ENCODE assay signal across 10 cellular contexts in the genomic region with DNA sequence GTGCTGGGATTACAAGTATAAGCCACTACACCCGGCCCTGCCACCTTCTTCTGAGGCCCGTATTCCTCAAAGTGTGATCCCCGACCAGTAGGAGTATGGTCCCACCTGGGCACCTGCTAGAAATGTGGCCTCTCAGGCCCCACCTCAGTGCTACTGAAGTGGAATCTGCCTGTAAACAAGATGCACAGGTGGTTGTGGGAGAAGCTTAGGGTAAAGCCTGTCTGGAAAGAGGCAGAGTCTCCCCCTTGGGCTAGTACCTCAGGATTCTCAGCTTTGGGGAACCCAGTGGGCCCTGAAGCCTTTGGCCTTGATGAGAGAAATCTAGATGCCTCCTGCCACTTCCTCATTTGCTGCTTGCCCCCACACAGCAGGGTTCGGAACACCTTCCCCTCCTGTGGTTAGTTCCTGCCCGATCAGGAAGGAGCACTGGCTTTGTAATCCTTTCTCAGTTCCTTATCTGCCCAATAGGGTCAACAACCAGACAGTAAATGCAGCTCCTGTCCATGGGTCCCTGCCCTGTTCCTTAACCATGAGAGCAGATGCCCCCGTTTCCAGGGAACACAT. TPM values are rescaled to one million over a fixed set of nuclear protein-coding genes. Genes with fewer than 3 reads are reported as not detected.
A peak's percentile ranks its signal among the peaks of the same experiment; 100 is the strongest.
DNase-seq lines count a peak whose midpoint lies in the region; ATAC-seq and TF ChIP-seq lines count a peak whose summit lies in the region.
"Had no signal": no experiment of that assay in that cellular context is flagged by ENCODE, and none has a peak within 500 bp of the region (broad histone marks: within the 10 kb centered on the region; RNA-seq: fewer than 3 reads in every experiment).

No MANE protein-coding gene starts in this region.

- 0 out of 2 replicates have a peak overlapping the region, but pooled peaks have one; percentile 39 for H2AK5ac ChIP-seq in IMR-90 (ENCODE audit: low read depth, low read length)

- POLR2A ChIA-PET in IMR-90 (lab: Charles Lee; ENCODE audit: unreplicated experiment) = no interaction called here

- no peak overlapping the region for H2BK5ac ChIP-seq in IMR-90 (ENCODE audit: low read depth, low read length, poor library complexity, severe bottlenecking)

- CTCF ChIA-PET in IMR-90 (lab: Yijun Ruan, JAX) = no interaction called here

- ATAC-seq in GM21423 (IDR thresholded peaks at IDR 0.05; ENCODE audit: unreplicated experiment) = peak; percentile 62
- no peak for ATAC-seq in IMR-90 (ENCODE audit: low read depth)

- no peak overlapping the region for H3K18ac ChIP-seq in IMR-90 (ENCODE audit: low read depth, low read length)

- H3K79me1 ChIP-seq in IMR-90 (ENCODE audit: low read depth in 1 of 2, low read length in 2 of 2) = peaks cover 3 to 17% of the 10 kb centered on the region in 2 experiments; a peak in 3 of 4 replicates

- H3K9ac ChIP-seq in IMR-90 (ENCODE audit: low read depth, low read length) = no peak overlapping the region

- peak; percentile 29; the same call in 2 of the 3 replicates for TF ChIP-seq CTCF in GM12872 (IDR thresholded peaks at IDR 0.05; ENCODE audit: insufficient read depth, low read depth, low read length)
- TF ChIP-seq CTCF in IMR-90 (conservative IDR thresholded peaks at IDR 0.05; ENCODE audit: low read depth, low read length) = no peak
- peak in 1 of 3 experiments; percentile 11 for TF ChIP-seq CTCF in testis (IDR thresholded peaks at IDR 0.05)

- no TSS peak for BruUV-seq in IMR-90 (replicated peaks; lab: Mats Ljungman, UMichigan)

- no peak overlapping the region for H4K5ac ChIP-seq in IMR-90 (ENCODE audit: low read depth, low read length)

- H4K20me1 ChIP-seq in IMR-90 (ENCODE audit: insufficient read depth, low read length) = no peaks in the 10 kb centered on the region; the same call in 1 of the 2 replicates

- H3K27me3 ChIP-seq in IMR-90 (ENCODE audit: control insufficient read depth, insufficient read depth, low read length) (no peaks in the 10 kb centered on the region), testis (no peaks in the 10 kb centered on the region)

- H3K4me3 ChIP-seq in IMR-90 (ENCODE audit: insufficient read depth, low read depth, low read length) = no peak overlapping the region
- no peak overlapping the region for H3K4me3 ChIP-seq in testis

- H3K4me1 ChIP-seq in IMR-90 (ENCODE audit: control insufficient read depth, insufficient read depth, low read length) = peaks cover 12% of the 10 kb centered on the region
- peaks cover 28% of the 10 kb centered on the region for H3K4me1 ChIP-seq in testis

- no peak overlapping the region for H2BK20ac ChIP-seq in IMR-90 (ENCODE audit: low read depth, low read length)

- TF ChIP-seq RAD21 in IMR-90 (IDR thresholded peaks at IDR 0.05; ENCODE audit: low read length) = no peak

- H3K9me3 ChIP-seq in IMR-90 (ENCODE audit: control insufficient read depth, insufficient read depth, low read length) (no peaks in the 10 kb centered on the region), testis (no peaks in the 10 kb centered on the region)

- in situ Hi-C loops in IMR-90 (cut with MboI; ENCODE audit: low sequenced_read_pairs) = no loop called here

- no peak overlapping the region for H2BK15ac ChIP-seq in IMR-90 (ENCODE audit: low read depth, low read length)

- no peak overlapping the region for H2BK120ac ChIP-seq in IMR-90 (ENCODE audit: low read depth, low read length)

- H3K14ac ChIP-seq in IMR-90 (replicated peaks; ENCODE audit: low read depth, low read length) = no peak overlapping the region

- no peak overlapping the region for H2AFZ ChIP-seq in IMR-90 (replicated peaks; ENCODE audit: low read length, poor library complexity)

- H3K27ac ChIP-seq in IMR-90 (ENCODE audit: insufficient read depth, low read length) (no peak overlapping the region), adipose tissue (ENCODE audit: low read depth, low read length) (peak overlapping the region; percentile 73), testis (peak overlapping the region in 1 of 2 donors; percentile 64)

- H3K4me2 ChIP-seq in IMR-90 (ENCODE audit: low read depth, low read length) = no peak overlapping the region

- no peak overlapping the region for H3K4ac ChIP-seq in IMR-90 (ENCODE audit: low read depth, low read length)

- H3K23ac ChIP-seq in IMR-90 (ENCODE audit: low read depth, low read length) = no peak overlapping the region

- no CpG with 5 or more reads among the region's 6 CpGs for WGBS in IMR-90 (ENCODE audit: extremely low coverage in 2 of 2, insufficient read length in 1 of 2), 2 experiments
- WGBS in adipose tissue, 3 donors = 46 to 73% (median 49%) methylated on average over 6 of the region's 6 CpGs
- 83 to 89% methylated on average over 6 of the region's 6 CpGs for WGBS in testis, 2 donors

- H3K9me1 ChIP-seq in IMR-90 (ENCODE audit: insufficient read depth, low read length) = peaks cover 26% of the 10 kb centered on the region

- no peak overlapping the region for H4K91ac ChIP-seq in IMR-90 (ENCODE audit: insufficient read depth, low read depth, low read length)

- H3K36me3 ChIP-seq in IMR-90 (ENCODE audit: control insufficient read depth, insufficient read depth, low read length) (peaks cover 36% of the 10 kb centered on the region), testis (ENCODE audit: low read depth, missing control alignments) (no peaks in the 10 kb centered on the region)

- intact Hi-C loops in IMR-90 (cut with micrococcal nuclease) (no loop called here), testis (cut with DNase I; ENCODE audit: low total_unique reads) (no loop called here)

- H3K56ac ChIP-seq in IMR-90 (ENCODE audit: extremely low read depth, insufficient read depth, low read length) = no peak overlapping the region

- TF ChIP-seq POLR2A in IMR-90 (IDR thresholded peaks at IDR 0.05; ENCODE audit: low read depth, low read length) (no peak), testis (IDR thresholded peaks at IDR 0.05) (no peak)

- H2AK9ac ChIP-seq in IMR-90 (replicated peaks; ENCODE audit: low read depth, low read length, poor library complexity) = no peak overlapping the region

- H4K8ac ChIP-seq in IMR-90 (ENCODE audit: low read depth in 2 of 2, low read length in 2 of 2) = no peak overlapping the region

- dilution Hi-C loops in IMR-90 (cut with HindIII; ENCODE audit: low sequenced_read_pairs, unreplicated experiment) = no loop called here

- DNase-seq in IMR-90 (no peak), putamen (ENCODE audit: low spot score) (peak; percentile 53), NCI-H1417 treated with DMSO at 0.1 percent for 48 hours (lab: John Stamatoyannopoulos, UW) (no peak), testis (no peak), hepatic stellate cell (ENCODE audit: low spot score) (no peak)

TF ChIP-seq in IMR-90, 13 proteins besides CTCF, POLR2A, EP300 and RAD21:
- no peak for TF ChIP-seq MAFK (IDR thresholded peaks at IDR 0.05; ENCODE audit: low read depth, low read length)

RNA-seq across cellular contexts. Expression of a gene that starts 25.2 kb away (rescaled TPM):
- total RNA-seq in IMR-90 (2012; rRNA removed) = 16.5 and 20.0 TPM in 2 replicates
- polyA plus RNA-seq in IMR-90 (2012; rRNA removed) = 12.6 and 14.7 TPM in 2 replicates
- 8.9 and 10.2 TPM in 2 replicates for polyA plus RNA-seq in IMR-90 (2012; cell fraction: cytosol; rRNA removed)
- 19.2 and 37.2 TPM in 2 replicates for polyA plus RNA-seq in IMR-90 (2012; cell fraction: nucleus; rRNA removed; ENCODE audit: low replicate concordance)
- polyA plus RNA-seq in adipose tissue = 10 to 100 TPM; 15.7 to 38.8 (median 37.2) TPM
- 10 to 100 TPM; 51.7 to 66.8 TPM for total RNA-seq in testis
- 73.4 TPM for polyA plus RNA-seq in testis (ENCODE audit: insufficient read depth, low read depth, low replicate concordance)

RNA-seq across cellular contexts. Expression of a gene that starts 27.7 kb away (rescaled TPM):
- total RNA-seq in IMR-90 (2012; rRNA removed) (60.8 and 66.7 TPM in 2 replicates), testis (10 to 100 TPM; 49.5 to 71.5 TPM)
- polyA plus RNA-seq in IMR-90 (2012; rRNA removed) (92.2 and 102 TPM in 2 replicates), adipose tissue (10 to 100 TPM; 18.7 to 60.9 (median 46.2) TPM), testis (ENCODE audit: insufficient read depth, low read depth, low replicate concordance) (128 TPM)
- polyA plus RNA-seq in IMR-90 (2012; cell fraction: cytosol; rRNA removed) = 87.1 and 119 TPM in 2 replicates
- polyA plus RNA-seq in IMR-90 (2012; cell fraction: nucleus; rRNA removed; ENCODE audit: low replicate concordance) = 15.6 and 33.4 TPM in 2 replicates

RNA-seq across cellular contexts. Expression of a gene that starts 41.6 kb away (rescaled TPM):
- 0.54 and 1.7 TPM in 2 replicates for total RNA-seq in IMR-90 (2012; rRNA removed)
- polyA plus RNA-seq in IMR-90 (2012; rRNA removed) = 1.8 and 2.1 TPM in 2 replicates
- polyA plus RNA-seq in IMR-90 (2012; cell fraction: cytosol; rRNA removed) = 0.40 and 1.2 TPM in 2 replicates
- 0.95 and 0.96 TPM in 2 replicates for polyA plus RNA-seq in IMR-90 (2012; cell fraction: nucleus; rRNA removed; ENCODE audit: low replicate concordance)
- under 1 TPM; 0.21 to 0.67 (median 0.45) TPM for polyA plus RNA-seq in adipose tissue
- total RNA-seq in testis = 10 to 100 TPM; 24.0 to 47.5 TPM
- 103 TPM for polyA plus RNA-seq in testis (ENCODE audit: insufficient read depth, low read depth, low replicate concordance)

RNA-seq across cellular contexts. Expression of a gene that starts 54.6 kb away (rescaled TPM):
- total RNA-seq in IMR-90 (2012; rRNA removed) = not detected in 2 replicates
- polyA plus RNA-seq in IMR-90 (2012; rRNA removed) = not detected in 2 replicates
- polyA plus RNA-seq in IMR-90 (2012; cell fraction: cytosol; rRNA removed) = not detected in 2 replicates
- 0.10 and 0.12 TPM in 2 replicates for polyA plus RNA-seq in IMR-90 (2012; cell fraction: nucleus; rRNA removed; ENCODE audit: low replicate concordance)
- polyA plus RNA-seq in adipose tissue = 1 to 10 TPM in 2 of 3 donors, under 1 TPM in 1; 0.16 to 8.0 (median 3.8) TPM
- 100 to 1,000 TPM; 307 to 454 TPM for total RNA-seq in testis
- 1,249 TPM for polyA plus RNA-seq in testis (ENCODE audit: insufficient read depth, low read depth, low replicate concordance)
- total RNA-seq: dermis microvascular lymphatic vessel endothelial cell, HT1080 had no signal

Comparison
In these comparisons a context has a peak if more than half of its experiments do, and no peak if none do; other contexts are left out.
1. RNA of a gene that starts 41.6 kb away (polyA plus RNA-seq): 103 TPM in testis (single experiment); 0.40 to 2.1 TPM in IMR-90 and 0.21 to 0.67 TPM in adipose tissue; every median in the first group is over 10 times any median in the second.